In the genomic region with DNA sequence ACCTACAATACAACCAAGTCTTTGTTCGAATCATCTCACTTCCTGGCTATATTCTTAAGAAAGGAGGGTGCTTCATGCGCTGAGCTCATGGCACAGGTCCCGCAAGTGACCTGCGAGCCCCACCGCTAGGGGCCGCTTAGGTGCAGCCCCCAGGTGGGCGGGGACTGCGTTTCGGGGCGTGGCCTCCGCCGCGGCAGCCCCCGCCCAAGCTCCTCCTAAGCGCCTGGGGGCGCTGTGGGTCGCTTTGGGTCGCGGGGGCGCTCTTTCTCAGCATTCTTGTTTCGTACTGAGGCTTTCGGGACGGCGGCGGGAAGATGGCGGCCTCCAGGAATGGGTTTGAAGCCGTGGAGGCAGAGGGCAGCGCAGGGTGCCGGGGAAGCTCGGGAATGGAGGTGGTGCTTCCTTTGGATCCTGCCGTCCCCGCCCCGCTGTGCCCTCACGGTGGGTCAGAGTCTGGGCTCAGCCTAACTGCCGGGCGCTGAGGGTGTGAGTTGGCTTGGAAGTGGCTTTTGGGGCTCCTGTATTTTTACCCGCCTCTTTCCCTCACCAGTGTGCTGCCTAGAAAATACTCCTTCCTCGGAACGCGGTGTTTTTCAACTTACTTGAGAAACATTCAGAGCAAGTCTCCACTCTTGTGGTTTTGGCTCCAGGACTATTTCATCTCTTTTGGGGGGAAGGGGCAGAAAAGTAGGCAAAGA, we compare ENCODE assay signal across 1 cellular context.
TF ChIP-seq lines count a peak whose summit lies in the region.

A gene with protein sequence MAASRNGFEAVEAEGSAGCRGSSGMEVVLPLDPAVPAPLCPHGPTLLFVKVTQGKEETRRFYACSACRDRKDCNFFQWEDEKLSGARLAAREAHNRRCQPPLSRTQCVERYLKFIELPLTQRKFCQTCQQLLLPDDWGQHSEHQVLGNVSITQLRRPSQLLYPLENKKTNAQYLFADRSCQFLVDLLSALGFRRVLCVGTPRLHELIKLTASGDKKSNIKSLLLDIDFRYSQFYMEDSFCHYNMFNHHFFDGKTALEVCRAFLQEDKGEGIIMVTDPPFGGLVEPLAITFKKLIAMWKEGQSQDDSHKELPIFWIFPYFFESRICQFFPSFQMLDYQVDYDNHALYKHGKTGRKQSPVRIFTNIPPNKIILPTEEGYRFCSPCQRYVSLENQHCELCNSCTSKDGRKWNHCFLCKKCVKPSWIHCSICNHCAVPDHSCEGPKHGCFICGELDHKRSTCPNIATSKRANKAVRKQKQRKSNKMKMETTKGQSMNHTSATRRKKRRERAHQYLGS (plus strand): TSS at position 279 of the 698 bp plus-strand sequence. CDS start 36 bp downstream, at position 315.

TF ChIP-seq in HepG2, 621 proteins besides CTCF, POLR2A, EP300 and RAD21 (continued from another document and continues in another):
- TF ChIP-seq HMG20A (CRISPR knock-in tag; IDR thresholded peaks at IDR 0.05; ENCODE audit: borderline replicate concordance) (peak; percentile 62; the same call in 1 of the 2 replicates), HNF4A (CRISPR knock-in tag; IDR thresholded peaks at IDR 0.05) (peak; percentile 54), DNMT1 (CRISPR knock-in tag; IDR thresholded peaks at IDR 0.05) (0 out of 2 replicates have a peak, but pooled peaks have one; percentile 12), HOXA5 (CRISPR knock-in tag; IDR thresholded peaks at IDR 0.05) (peak; percentile 70), ATF1 (CRISPR knock-in tag; IDR thresholded peaks at IDR 0.05) (peak; percentile 61; the same call in 1 of the 2 replicates), KLF6 (CRISPR knock-in tag; IDR thresholded peaks at IDR 0.05) (peak; percentile 90; the same call in 1 of the 2 replicates), NR2F1 (CRISPR knock-in tag; IDR thresholded peaks at IDR 0.05) (peak in 1 of 2 experiments; percentile 10; a peak in 1 of 4 replicates), ZSCAN12 (CRISPR knock-in tag; IDR thresholded peaks at IDR 0.05) (0 out of 2 replicates have a peak, but pooled peaks have one; percentile 52), WIZ (CRISPR knock-in tag; IDR thresholded peaks at IDR 0.05) (0 out of 2 replicates have a peak, but pooled peaks have one; percentile 51), DMAP1 (CRISPR knock-in tag; IDR thresholded peaks at IDR 0.05) (peak; percentile 88), CBFB (CRISPR knock-in tag; IDR thresholded peaks at IDR 0.05) (peak; percentile 88), SYNCRIP (IDR thresholded peaks at IDR 0.05; ENCODE audit: insufficient read depth, low read depth, low read length) (no peak), SOX5 (CRISPR knock-in tag; IDR thresholded peaks at IDR 0.05; ENCODE audit: borderline replicate concordance) (peak; percentile 51; the same call in 1 of the 2 replicates), ZNF431 (CRISPR knock-in tag; IDR thresholded peaks at IDR 0.05; ENCODE audit: borderline replicate concordance, low read depth) (peak; percentile 71; the same call in 1 of the 2 replicates), MTA3 (CRISPR knock-in tag; IDR thresholded peaks at IDR 0.05) (no peak), ZNF761 (CRISPR knock-in tag; conservative IDR thresholded peaks at IDR 0.05) (peak; percentile 75; the same call in 1 of the 2 replicates), STAT5B (CRISPR knock-in tag; IDR thresholded peaks at IDR 0.05) (0 out of 2 replicates have a peak, but pooled peaks have one; percentile 64), TEAD3 (CRISPR knock-in tag; optimal IDR thresholded peaks at IDR 0.05; ENCODE audit: borderline replicate concordance) (peak; percentile 95), FOXP1 (IDR thresholded peaks at IDR 0.05) (no peak), FOXP1 (CRISPR knock-in tag; IDR thresholded peaks at IDR 0.05) (peak; percentile 59), ZNF24 (IDR thresholded peaks at IDR 0.05) (peak; percentile 61; the same call in 1 of the 2 replicates), ZNF749 (CRISPR knock-in tag; IDR thresholded peaks at IDR 0.05; ENCODE audit: borderline replicate concordance) (peak; percentile 56; the same call in 1 of the 2 replicates), TOE1 (CRISPR knock-in tag; IDR thresholded peaks at IDR 0.05) (peak; percentile 66; the same call in 1 of the 2 replicates), PHF21A (CRISPR knock-in tag; IDR thresholded peaks at IDR 0.05) (peak; percentile 74; the same call in 1 of the 2 replicates), ZNF776 (CRISPR knock-in tag; IDR thresholded peaks at IDR 0.05) (peak; percentile 57; the same call in 1 of the 2 replicates), ZKSCAN5 (CRISPR knock-in tag; IDR thresholded peaks at IDR 0.05) (no peak), ZNF558 (CRISPR knock-in tag; IDR thresholded peaks at IDR 0.05; ENCODE audit: borderline replicate concordance) (peak; percentile 94; the same call in 1 of the 2 replicates), SOX13 (IDR thresholded peaks at IDR 0.05) (no peak), SOX13 (CRISPR knock-in tag; conservative IDR thresholded peaks at IDR 0.05 in 1 of 2, IDR thresholded peaks at IDR 0.05 in 1 of 2) (peak in 1 of 2 experiments; percentile 64; a peak in 2 of 4 replicates), MED1 (CRISPR knock-in tag; IDR thresholded peaks at IDR 0.05) (peak; percentile 74), ZBTB1 (CRISPR knock-in tag; IDR thresholded peaks at IDR 0.05; ENCODE audit: borderline replicate concordance) (no peak)
- TF ChIP-seq, protein P1, sequence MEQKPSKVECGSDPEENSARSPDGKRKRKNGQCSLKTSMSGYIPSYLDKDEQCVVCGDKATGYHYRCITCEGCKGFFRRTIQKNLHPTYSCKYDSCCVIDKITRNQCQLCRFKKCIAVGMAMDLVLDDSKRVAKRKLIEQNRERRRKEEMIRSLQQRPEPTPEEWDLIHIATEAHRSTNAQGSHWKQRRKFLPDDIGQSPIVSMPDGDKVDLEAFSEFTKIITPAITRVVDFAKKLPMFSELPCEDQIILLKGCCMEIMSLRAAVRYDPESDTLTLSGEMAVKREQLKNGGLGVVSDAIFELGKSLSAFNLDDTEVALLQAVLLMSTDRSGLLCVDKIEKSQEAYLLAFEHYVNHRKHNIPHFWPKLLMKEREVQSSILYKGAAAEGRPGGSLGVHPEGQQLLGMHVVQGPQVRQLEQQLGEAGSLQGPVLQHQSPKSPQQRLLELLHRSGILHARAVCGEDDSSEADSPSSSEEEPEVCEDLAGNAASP (CRISPR knock-in tag; IDR thresholded peaks at IDR 0.05; ENCODE audit: borderline replicate concordance): peak; percentile 74
- TF ChIP-seq, protein P2, sequence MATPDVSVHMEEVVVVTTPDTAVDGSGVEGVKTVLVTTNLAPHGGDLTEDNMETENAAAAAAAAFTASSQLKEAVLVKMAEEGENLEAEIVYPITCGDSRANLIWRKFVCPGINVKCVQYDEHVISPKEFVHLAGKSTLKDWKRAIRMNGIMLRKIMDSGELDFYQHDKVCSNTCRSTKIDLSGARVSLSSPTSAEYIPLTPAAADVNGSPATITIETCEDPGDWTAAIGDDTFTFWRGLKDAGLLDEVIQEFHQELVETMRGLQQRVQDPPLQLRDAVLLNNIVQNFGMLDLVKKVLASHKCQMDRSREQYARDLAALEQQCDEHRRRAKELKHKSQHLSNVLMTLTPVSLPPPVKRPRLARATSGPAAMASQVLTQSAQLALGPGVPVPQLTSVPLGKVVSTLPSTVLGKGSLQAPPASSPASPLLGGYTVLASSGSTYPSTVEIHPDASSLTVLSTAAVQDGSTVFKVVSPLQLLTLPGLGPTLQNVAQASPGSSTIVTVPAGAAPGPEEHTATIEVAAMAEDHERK (CRISPR knock-in tag; IDR thresholded peaks at IDR 0.05; ENCODE audit: low read depth): no peak; the same call in 1 of the 2 replicates
- TF ChIP-seq, protein P3, sequence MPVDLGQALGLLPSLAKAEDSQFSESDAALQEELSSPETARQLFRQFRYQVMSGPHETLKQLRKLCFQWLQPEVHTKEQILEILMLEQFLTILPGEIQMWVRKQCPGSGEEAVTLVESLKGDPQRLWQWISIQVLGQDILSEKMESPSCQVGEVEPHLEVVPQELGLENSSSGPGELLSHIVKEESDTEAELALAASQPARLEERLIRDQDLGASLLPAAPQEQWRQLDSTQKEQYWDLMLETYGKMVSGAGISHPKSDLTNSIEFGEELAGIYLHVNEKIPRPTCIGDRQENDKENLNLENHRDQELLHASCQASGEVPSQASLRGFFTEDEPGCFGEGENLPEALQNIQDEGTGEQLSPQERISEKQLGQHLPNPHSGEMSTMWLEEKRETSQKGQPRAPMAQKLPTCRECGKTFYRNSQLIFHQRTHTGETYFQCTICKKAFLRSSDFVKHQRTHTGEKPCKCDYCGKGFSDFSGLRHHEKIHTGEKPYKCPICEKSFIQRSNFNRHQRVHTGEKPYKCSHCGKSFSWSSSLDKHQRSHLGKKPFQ (CRISPR knock-in tag; IDR thresholded peaks at IDR 0.05; ENCODE audit: insufficient replicate concordance): peak; percentile 71
- TF ChIP-seq, protein P4, sequence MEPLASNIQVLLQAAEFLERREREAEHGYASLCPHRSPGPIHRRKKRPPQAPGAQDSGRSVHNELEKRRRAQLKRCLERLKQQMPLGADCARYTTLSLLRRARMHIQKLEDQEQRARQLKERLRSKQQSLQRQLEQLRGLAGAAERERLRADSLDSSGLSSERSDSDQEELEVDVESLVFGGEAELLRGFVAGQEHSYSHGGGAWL (CRISPR knock-in tag; IDR thresholded peaks at IDR 0.05): peak; percentile 82
- TF ChIP-seq, protein P5, sequence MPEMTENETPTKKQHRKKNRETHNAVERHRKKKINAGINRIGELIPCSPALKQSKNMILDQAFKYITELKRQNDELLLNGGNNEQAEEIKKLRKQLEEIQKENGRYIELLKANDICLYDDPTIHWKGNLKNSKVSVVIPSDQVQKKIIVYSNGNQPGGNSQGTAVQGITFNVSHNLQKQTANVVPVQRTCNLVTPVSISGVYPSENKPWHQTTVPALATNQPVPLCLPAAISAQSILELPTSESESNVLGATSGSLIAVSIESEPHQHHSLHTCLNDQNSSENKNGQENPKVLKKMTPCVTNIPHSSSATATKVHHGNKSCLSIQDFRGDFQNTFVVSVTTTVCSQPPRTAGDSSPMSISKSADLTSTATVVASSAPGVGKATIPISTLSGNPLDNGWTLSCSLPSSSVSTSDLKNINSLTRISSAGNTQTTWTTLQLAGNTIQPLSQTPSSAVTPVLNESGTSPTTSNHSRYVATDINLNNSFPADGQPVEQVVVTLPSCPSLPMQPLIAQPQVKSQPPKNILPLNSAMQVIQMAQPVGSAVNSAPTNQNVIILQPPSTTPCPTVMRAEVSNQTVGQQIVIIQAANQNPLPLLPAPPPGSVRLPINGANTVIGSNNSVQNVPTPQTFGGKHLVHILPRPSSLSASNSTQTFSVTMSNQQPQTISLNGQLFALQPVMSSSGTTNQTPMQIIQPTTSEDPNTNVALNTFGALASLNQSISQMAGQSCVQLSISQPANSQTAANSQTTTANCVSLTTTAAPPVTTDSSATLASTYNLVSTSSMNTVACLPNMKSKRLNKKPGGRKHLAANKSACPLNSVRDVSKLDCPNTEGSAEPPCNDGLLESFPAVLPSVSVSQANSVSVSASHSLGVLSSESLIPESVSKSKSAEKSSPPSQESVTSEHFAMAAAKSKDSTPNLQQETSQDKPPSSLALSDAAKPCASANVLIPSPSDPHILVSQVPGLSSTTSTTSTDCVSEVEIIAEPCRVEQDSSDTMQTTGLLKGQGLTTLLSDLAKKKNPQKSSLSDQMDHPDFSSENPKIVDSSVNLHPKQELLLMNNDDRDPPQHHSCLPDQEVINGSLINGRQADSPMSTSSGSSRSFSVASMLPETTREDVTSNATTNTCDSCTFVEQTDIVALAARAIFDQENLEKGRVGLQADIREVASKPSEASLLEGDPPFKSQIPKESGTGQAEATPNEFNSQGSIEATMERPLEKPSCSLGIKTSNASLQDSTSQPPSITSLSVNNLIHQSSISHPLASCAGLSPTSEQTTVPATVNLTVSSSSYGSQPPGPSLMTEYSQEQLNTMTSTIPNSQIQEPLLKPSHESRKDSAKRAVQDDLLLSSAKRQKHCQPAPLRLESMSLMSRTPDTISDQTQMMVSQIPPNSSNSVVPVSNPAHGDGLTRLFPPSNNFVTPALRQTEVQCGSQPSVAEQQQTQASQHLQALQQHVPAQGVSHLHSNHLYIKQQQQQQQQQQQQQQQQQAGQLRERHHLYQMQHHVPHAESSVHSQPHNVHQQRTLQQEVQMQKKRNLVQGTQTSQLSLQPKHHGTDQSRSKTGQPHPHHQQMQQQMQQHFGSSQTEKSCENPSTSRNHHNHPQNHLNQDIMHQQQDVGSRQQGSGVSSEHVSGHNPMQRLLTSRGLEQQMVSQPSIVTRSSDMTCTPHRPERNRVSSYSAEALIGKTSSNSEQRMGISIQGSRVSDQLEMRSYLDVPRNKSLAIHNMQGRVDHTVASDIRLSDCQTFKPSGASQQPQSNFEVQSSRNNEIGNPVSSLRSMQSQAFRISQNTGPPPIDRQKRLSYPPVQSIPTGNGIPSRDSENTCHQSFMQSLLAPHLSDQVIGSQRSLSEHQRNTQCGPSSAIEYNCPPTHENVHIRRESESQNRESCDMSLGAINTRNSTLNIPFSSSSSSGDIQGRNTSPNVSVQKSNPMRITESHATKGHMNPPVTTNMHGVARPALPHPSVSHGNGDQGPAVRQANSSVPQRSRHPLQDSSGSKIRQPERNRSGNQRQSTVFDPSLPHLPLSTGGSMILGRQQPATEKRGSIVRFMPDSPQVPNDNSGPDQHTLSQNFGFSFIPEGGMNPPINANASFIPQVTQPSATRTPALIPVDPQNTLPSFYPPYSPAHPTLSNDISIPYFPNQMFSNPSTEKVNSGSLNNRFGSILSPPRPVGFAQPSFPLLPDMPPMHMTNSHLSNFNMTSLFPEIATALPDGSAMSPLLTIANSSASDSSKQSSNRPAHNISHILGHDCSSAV (CRISPR knock-in tag; IDR thresholded peaks at IDR 0.05; ENCODE audit: borderline replicate concordance): 0 out of 2 replicates have a peak, but pooled peaks have one; percentile 48
- TF ChIP-seq, protein P6, sequence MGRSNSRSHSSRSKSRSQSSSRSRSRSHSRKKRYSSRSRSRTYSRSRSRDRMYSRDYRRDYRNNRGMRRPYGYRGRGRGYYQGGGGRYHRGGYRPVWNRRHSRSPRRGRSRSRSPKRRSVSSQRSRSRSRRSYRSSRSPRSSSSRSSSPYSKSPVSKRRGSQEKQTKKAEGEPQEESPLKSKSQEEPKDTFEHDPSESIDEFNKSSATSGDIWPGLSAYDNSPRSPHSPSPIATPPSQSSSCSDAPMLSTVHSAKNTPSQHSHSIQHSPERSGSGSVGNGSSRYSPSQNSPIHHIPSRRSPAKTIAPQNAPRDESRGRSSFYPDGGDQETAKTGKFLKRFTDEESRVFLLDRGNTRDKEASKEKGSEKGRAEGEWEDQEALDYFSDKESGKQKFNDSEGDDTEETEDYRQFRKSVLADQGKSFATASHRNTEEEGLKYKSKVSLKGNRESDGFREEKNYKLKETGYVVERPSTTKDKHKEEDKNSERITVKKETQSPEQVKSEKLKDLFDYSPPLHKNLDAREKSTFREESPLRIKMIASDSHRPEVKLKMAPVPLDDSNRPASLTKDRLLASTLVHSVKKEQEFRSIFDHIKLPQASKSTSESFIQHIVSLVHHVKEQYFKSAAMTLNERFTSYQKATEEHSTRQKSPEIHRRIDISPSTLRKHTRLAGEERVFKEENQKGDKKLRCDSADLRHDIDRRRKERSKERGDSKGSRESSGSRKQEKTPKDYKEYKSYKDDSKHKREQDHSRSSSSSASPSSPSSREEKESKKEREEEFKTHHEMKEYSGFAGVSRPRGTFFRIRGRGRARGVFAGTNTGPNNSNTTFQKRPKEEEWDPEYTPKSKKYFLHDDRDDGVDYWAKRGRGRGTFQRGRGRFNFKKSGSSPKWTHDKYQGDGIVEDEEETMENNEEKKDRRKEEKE (IDR thresholded peaks at IDR 0.05): no peak
- TF ChIP-seq, protein P7, sequence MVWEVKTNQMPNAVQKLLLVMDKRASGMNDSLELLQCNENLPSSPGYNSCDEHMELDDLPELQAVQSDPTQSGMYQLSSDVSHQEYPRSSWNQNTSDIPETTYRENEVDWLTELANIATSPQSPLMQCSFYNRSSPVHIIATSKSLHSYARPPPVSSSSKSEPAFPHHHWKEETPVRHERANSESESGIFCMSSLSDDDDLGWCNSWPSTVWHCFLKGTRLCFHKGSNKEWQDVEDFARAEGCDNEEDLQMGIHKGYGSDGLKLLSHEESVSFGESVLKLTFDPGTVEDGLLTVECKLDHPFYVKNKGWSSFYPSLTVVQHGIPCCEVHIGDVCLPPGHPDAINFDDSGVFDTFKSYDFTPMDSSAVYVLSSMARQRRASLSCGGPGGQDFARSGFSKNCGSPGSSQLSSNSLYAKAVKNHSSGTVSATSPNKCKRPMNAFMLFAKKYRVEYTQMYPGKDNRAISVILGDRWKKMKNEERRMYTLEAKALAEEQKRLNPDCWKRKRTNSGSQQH (CRISPR knock-in tag; IDR thresholded peaks at IDR 0.05; ENCODE audit: low read depth): peak; percentile 96
